In genomic region chr1:12601690-12602632, GRCh38 we compare ENCODE assay signal across 8 cellular contexts. TPM values are rescaled to one million over a fixed set of nuclear protein-coding genes. Genes with fewer than 3 reads are reported as not detected.
DNase-seq lines count a peak whose midpoint lies in the region; ATAC-seq, FAIRE-seq and TF ChIP-seq lines count a peak whose summit lies in the region.

No MANE protein-coding gene starts in this region.

- H4K20me1 ChIP-seq in HepG2 (ENCODE audit: insufficient read depth, low read length) = peaks cover 90% of the 10 kb centered on the region

- no peaks in the 10 kb centered on the region for H3K9me3 Mint-ChIP-seq in stimulated activated effector memory CD8-positive, alpha-beta T cell treated with anti-CD3 and anti-CD28 coated beads, Interleukin-12 subunit alpha, Interleukin-12 subunit beta, amount 100 ng/mL, for 72 hours

- intact Hi-C loops in adrenal gland (cut with DNase I) = no loop called here
- intact Hi-C loops in HepG2 (cut with micrococcal nuclease; ENCODE audit: unreplicated experiment) = loop anchor here (1.0 kb wide), 1 partner anchor 17 kb away; no protein-coding TSS in a partner anchor

- 0 out of 2 replicates have a peak overlapping the region, but pooled peaks have one; percentile 6 for H3K4me2 ChIP-seq in HepG2 (ENCODE audit: low read depth, low read length)

- H3K4me1 ChIP-seq in adrenal gland (replicated peaks in 1 of 2) (peaks cover 17 to 82% of the 10 kb centered on the region in 2 donors), HepG2 (ENCODE audit: insufficient read depth, low read length) (peaks cover 94% of the 10 kb centered on the region)

- no peak overlapping the region for H3K27ac Mint-ChIP-seq in stimulated activated effector memory CD8-positive, alpha-beta T cell treated with anti-CD3 and anti-CD28 coated beads, Interleukin-12 subunit alpha, Interleukin-12 subunit beta, amount 100 ng/mL, for 72 hours

- POLR2A ChIA-PET in HepG2 (lab: Yijun Ruan, JAX) = interaction anchor here (1.4 to 17.4 kb wide), 3 partner anchors 10 to 74 kb away, joined by 3 to 357 read pairs (median 3); partner anchors contain the start of gene DHRS3

- DNase-seq in A172 (ENCODE audit: low spot score) (peak; percentile 92), adrenal gland (peak in 4 of 7 donors; percentile 42 to 81 (median 73)), HepG2 (ENCODE audit: low spot score) (peak; percentile 34)
- DNase-seq in stimulated activated effector memory CD8-positive, alpha-beta T cell treated with anti-CD3 and anti-CD28 coated beads, Interleukin-12 subunit alpha, Interleukin-12 subunit beta, amount 100 ng/mL, for 72 hours (ENCODE audit: low spot score in 2 of 2) = no peak

- H3K27ac ChIP-seq in adrenal gland (peak overlapping the region in 2 of 5 donors; percentile 39 to 70), HepG2 (ENCODE audit: extremely low read length, insufficient read depth, low read length) (no peak overlapping the region)

- H3K79me2 ChIP-seq in HepG2 (ENCODE audit: insufficient read depth, low read length) = peaks cover 86% of the 10 kb centered on the region

- H3K4me3 ChIP-seq in adrenal gland (no peak overlapping the region), HepG2 (replicated peaks in 1 of 3; ENCODE audit: insufficient read depth in 1 of 3, low read depth in 2 of 3, low read length in 3 of 3) (no peak overlapping the region)

- H3K4me1 Mint-ChIP-seq in stimulated activated effector memory CD8-positive, alpha-beta T cell treated with anti-CD3 and anti-CD28 coated beads, Interleukin-12 subunit alpha, Interleukin-12 subunit beta, amount 100 ng/mL, for 72 hours = peaks cover 64% of the 10 kb centered on the region

- BruUV-seq in HepG2 (replicated peaks; lab: Mats Ljungman, UMichigan) = no TSS peak

- 50 to 90% (median 72%) methylated on average over 9 to 13 of the region's 13 CpGs for WGBS in adrenal gland, 4 donors
- WGBS in HepG2 (ENCODE audit: low lambda C conversion rate) = 94% methylated on average over 7 of the region's 13 CpGs

- ATAC-seq in HG03432 (IDR thresholded peaks at IDR 0.05; ENCODE audit: unreplicated experiment) (peak; percentile 42), HepG2 (peak; percentile 15), HG02981 (IDR thresholded peaks at IDR 0.05; ENCODE audit: unreplicated experiment) (no peak), GM18861 (IDR thresholded peaks at IDR 0.05; ENCODE audit: unreplicated experiment) (no peak), GM21526 (IDR thresholded peaks at IDR 0.05; ENCODE audit: low FRiP score, unreplicated experiment) (no peak)
- no peak for ATAC-seq in stimulated activated effector memory CD8-positive, alpha-beta T cell treated with anti-CD3 and anti-CD28 coated beads, Interleukin-12 subunit alpha, Interleukin-12 subunit beta, amount 100 ng/mL, for 72 hours

- TF ChIP-seq EP300 in HepG2 (IDR thresholded peaks at IDR 0.05; ENCODE audit: low read depth in 2 of 2, low read length in 2 of 2) (no peak), HepG2 (CRISPR knock-in tag; IDR thresholded peaks at IDR 0.05; ENCODE audit: borderline replicate concordance) (no peak)

- no peaks in the 10 kb centered on the region for H3K9me3 ChIP-seq in adrenal gland (replicated peaks in 1 of 3)
- H3K9me3 ChIP-seq in HepG2 (ENCODE audit: low read length) = no peaks in the 10 kb centered on the region

- H3K9ac ChIP-seq in HepG2 (ENCODE audit: insufficient read depth, low read depth, low read length) = no peak overlapping the region

- no peak for TF ChIP-seq RAD21 in HepG2 (CRISPR knock-in tag; IDR thresholded peaks at IDR 0.05)

- no peak for FAIRE-seq in HepG2 (lab: Jason Lieb, UNC)

- TF ChIP-seq POLR2A in adrenal gland (IDR thresholded peaks at IDR 0.05) = no peak
- 0 out of 4 replicates have a peak, but pooled peaks of 1 of the 2 experiments have one; percentile 41 for TF ChIP-seq POLR2A in HepG2 (IDR thresholded peaks at IDR 0.05; ENCODE audit: insufficient read depth in 1 of 2, low read depth in 2 of 2, low read length in 2 of 2)

- H3K36me3 Mint-ChIP-seq in stimulated activated effector memory CD8-positive, alpha-beta T cell treated with anti-CD3 and anti-CD28 coated beads, Interleukin-12 subunit alpha, Interleukin-12 subunit beta, amount 100 ng/mL, for 72 hours = peaks cover 57% of the 10 kb centered on the region

- H3K36me3 ChIP-seq in adrenal gland (replicated peaks in 1 of 2) (no peaks in the 10 kb centered on the region), HepG2 (replicated peaks in 1 of 2; ENCODE audit: control insufficient read depth in 1 of 2, insufficient read depth in 2 of 2, low read length in 2 of 2) (peaks cover 11 to 57% of the 10 kb centered on the region in 2 experiments)

- no peak overlapping the region for H3K4me3 Mint-ChIP-seq in stimulated activated effector memory CD8-positive, alpha-beta T cell treated with anti-CD3 and anti-CD28 coated beads, Interleukin-12 subunit alpha, Interleukin-12 subunit beta, amount 100 ng/mL, for 72 hours

- in situ Hi-C loops in HepG2 (cut with HindIII; ENCODE audit: extremely low pct_ligation_motif_present, low pct_unique_long_range_greater_than_20kb) = no loop called here

- no peak overlapping the region for H2AFZ ChIP-seq in HepG2 (ENCODE audit: low read length)

- TF ChIP-seq CTCF in adrenal gland (IDR thresholded peaks at IDR 0.05) (no peak), HepG2 (CRISPR knock-in tag; IDR thresholded peaks at IDR 0.05) (no peak)

- CTCF ChIA-PET in HepG2 (lab: Yijun Ruan, JAX; ENCODE audit: low intra/inter-chr PET ratio, low total read pairs) = interaction anchor here (4.2 kb wide), 1 partner anchor 17 kb away, joined by 56 read pairs; the partner anchor contains the start of gene DHRS3

- H3K27me3 ChIP-seq in adrenal gland (no peaks in the 10 kb centered on the region), HepG2 (ENCODE audit: control insufficient read depth in 1 of 2, insufficient read depth in 2 of 2, low read length in 2 of 2) (no peaks in the 10 kb centered on the region)

TF ChIP-seq in HepG2, 621 proteins besides CTCF, POLR2A, EP300 and RAD21 (continues in another document):
- no peak for TF ChIP-seq ZNF282 (IDR thresholded peaks at IDR 0.05; ENCODE audit: partially characterized antibody)
- no peak for TF ChIP-seq ZNF143 (CRISPR knock-in tag; IDR thresholded peaks at IDR 0.05)
- peak; percentile 3; the same call in 1 of the 2 replicates for TF ChIP-seq HOXA3 (CRISPR knock-in tag; IDR thresholded peaks at IDR 0.05)
- no peak for TF ChIP-seq TEAD2 (CRISPR knock-in tag; IDR thresholded peaks at IDR 0.05)

RNA-seq across cellular contexts. Expression of gene DHRS3, which starts 16.0 kb away (rescaled TPM):
- total RNA-seq in A172 (2014; rRNA removed; shearing (Covaris generic)) = not detected in 2 replicates
- 10 to 100 TPM; 15.3 to 72.4 (median 41.3) TPM for total RNA-seq in adrenal gland
- polyA plus RNA-seq in adrenal gland = 10 to 100 TPM in 2 of 3 donors, 1 to 10 TPM in 1; 7.7 to 44.2 (median 44.2) TPM
- total RNA-seq in HepG2 (2016; rRNA removed; fragmentation: Illumina TruSeq; extraction: Trizol) = 30.5 and 48.5 TPM in 2 replicates
- 25.5 and 27.3 TPM in 2 replicates for total RNA-seq in HepG2 (2016; cell fraction: cytosol; rRNA removed; fragmentation: Illumina TruSeq; extraction: Trizol; ENCODE audit: low read depth)
- total RNA-seq in HepG2 (2016; cell fraction: insoluble cytoplasmic fraction; rRNA removed; fragmentation: Illumina TruSeq; extraction: Trizol) = 26.6 and 52.7 TPM in 2 replicates
- 29.7 and 30.7 TPM in 2 replicates for total RNA-seq in HepG2 (2016; cell fraction: membrane; rRNA removed; fragmentation: Illumina TruSeq; extraction: Trizol)
- 41.7 and 48.7 TPM in 2 replicates for total RNA-seq in HepG2 (2016; cell fraction: nucleus; rRNA removed; fragmentation: Illumina TruSeq; extraction: Trizol)
- 90.5 and 107 TPM in 2 replicates for polyA plus RNA-seq in HepG2 (2011; rRNA removed)
- polyA plus RNA-seq in HepG2 (2011; cell fraction: cytosol; rRNA removed) = 85.8 and 93.3 TPM in 2 replicates
- 96.4 and 100 TPM in 2 replicates for polyA plus RNA-seq in HepG2 (2011; cell fraction: nucleus; rRNA removed)
- polyA plus RNA-seq in HepG2 (2012) = 60.3 and 66.6 TPM in 2 replicates
- 7.8 TPM in 2 replicates for polyA plus RNA-seq in HepG2 (2016; cell fraction: cytosol; fragmentation: Illumina TruSeq; extraction: Trizol; ENCODE audit: low read depth)
- 18.9 and 21.8 TPM in 2 replicates for polyA plus RNA-seq in HepG2 (2016; cell fraction: insoluble cytoplasmic fraction; fragmentation: Illumina TruSeq; extraction: Trizol; ENCODE audit: low read depth)
- polyA plus RNA-seq in HepG2 (2016; cell fraction: membrane; fragmentation: Illumina TruSeq; extraction: Trizol; ENCODE audit: low read depth) = 13.0 and 14.3 TPM in 2 replicates
- 64.9 and 66.2 TPM in 2 replicates for polyA plus RNA-seq in HepG2 (2016; cell fraction: nucleus; fragmentation: Illumina TruSeq; extraction: Trizol; ENCODE audit: insufficient read depth, low read depth)
- polyA minus RNA-seq in HepG2 (2011; rRNA and poly(A)+ RNA removed; ENCODE audit: low replicate concordance) = 17.4 and 446 TPM in 2 replicates
- 107 and 116 TPM in 2 replicates for polyA minus RNA-seq in HepG2 (2011; cell fraction: cytosol; rRNA and poly(A)+ RNA removed)
- polyA minus RNA-seq in HepG2 (2011; cell fraction: nucleus; rRNA and poly(A)+ RNA removed) = 65.1 and 73.6 TPM in 2 replicates

RNA-seq across cellular contexts. Expression of gene AADACL4, which starts 41.9 kb away (rescaled TPM):
- not detected in 2 replicates for total RNA-seq in A172 (2014; rRNA removed; shearing (Covaris generic))
- total RNA-seq in adrenal gland = not detected
- polyA plus RNA-seq in adrenal gland = under 1 TPM in 2 of 3 donors, not detected in 1; 0.10 to 0.16 TPM
- total RNA-seq in HepG2 (2016; rRNA removed; fragmentation: Illumina TruSeq; extraction: Trizol) = not detected in 2 replicates
- total RNA-seq in HepG2 (2016; cell fraction: cytosol; rRNA removed; fragmentation: Illumina TruSeq; extraction: Trizol; ENCODE audit: low read depth) = not detected in 2 replicates
- total RNA-seq in HepG2 (2016; cell fraction: insoluble cytoplasmic fraction; rRNA removed; fragmentation: Illumina TruSeq; extraction: Trizol) = not detected in 2 replicates
- not detected in 2 replicates for total RNA-seq in HepG2 (2016; cell fraction: membrane; rRNA removed; fragmentation: Illumina TruSeq; extraction: Trizol)
- not detected in 2 replicates for total RNA-seq in HepG2 (2016; cell fraction: nucleus; rRNA removed; fragmentation: Illumina TruSeq; extraction: Trizol)
- not detected in 2 replicates for polyA plus RNA-seq in HepG2 (2011; rRNA removed)
- polyA plus RNA-seq in HepG2 (2011; cell fraction: cytosol; rRNA removed) = not detected in 2 replicates
- polyA plus RNA-seq in HepG2 (2011; cell fraction: nucleus; rRNA removed) = not detected in 2 replicates
- polyA plus RNA-seq in HepG2 (2012) = not detected in 2 replicates
- polyA plus RNA-seq in HepG2 (2016; cell fraction: cytosol; fragmentation: Illumina TruSeq; extraction: Trizol; ENCODE audit: low read depth) = not detected in 2 replicates
- not detected in 2 replicates for polyA plus RNA-seq in HepG2 (2016; cell fraction: insoluble cytoplasmic fraction; fragmentation: Illumina TruSeq; extraction: Trizol; ENCODE audit: low read depth)
- not detected in 2 replicates for polyA plus RNA-seq in HepG2 (2016; cell fraction: membrane; fragmentation: Illumina TruSeq; extraction: Trizol; ENCODE audit: low read depth)
- polyA plus RNA-seq in HepG2 (2016; cell fraction: nucleus; fragmentation: Illumina TruSeq; extraction: Trizol; ENCODE audit: insufficient read depth, low read depth) = not detected in 2 replicates
- polyA minus RNA-seq in HepG2 (2011; rRNA and poly(A)+ RNA removed; ENCODE audit: low replicate concordance) = not detected in 2 replicates
- not detected in 2 replicates for polyA minus RNA-seq in HepG2 (2011; cell fraction: cytosol; rRNA and poly(A)+ RNA removed)
- polyA minus RNA-seq in HepG2 (2011; cell fraction: nucleus; rRNA and poly(A)+ RNA removed) = not detected in 2 replicates

Comparison
In these comparisons a context has a peak if more than half of its experiments do, and no peak if none do; other contexts are left out.
1. DNase-seq: peak in A172 (single experiment), adrenal gland (4 of 7) and HepG2 (single experiment); none in stimulated activated effector memory CD8-positive, alpha-beta T cell treated with anti-CD3 and anti-CD28 coated beads, Interleukin-12 subunit alpha, Interleukin-12 subunit beta, amount 100 ng/mL, for 72 hours (0 of 2).
2. ATAC-seq: peak in HG03432 (single experiment) and HepG2 (single experiment); none in HG02981 (single experiment), stimulated activated effector memory CD8-positive, alpha-beta T cell treated with anti-CD3 and anti-CD28 coated beads, Interleukin-12 subunit alpha, Interleukin-12 subunit beta, amount 100 ng/mL, for 72 hours (single experiment), GM18861 (single experiment) and GM21526 (single experiment).
3. RNA of gene DHRS3, which starts 16.0 kb away (total RNA-seq): 25.5 to 52.7 TPM in HepG2 and 15.3 to 72.4 TPM in adrenal gland; not detected in A172; every median in the first group is over 10 times any median in the second.